Comparison of ENCODE assay signal across 11 cellular contexts in genomic region chr12:98154850-98155249, GRCh38.
A peak's percentile ranks its signal among the peaks of the same experiment; 100 is the strongest.
DNase-seq lines count a peak whose midpoint lies in the region; ATAC-seq, FAIRE-seq and TF ChIP-seq lines count a peak whose summit lies in the region.
"Had no signal": no experiment of that assay in that cellular context is flagged by ENCODE, and none has a peak within 500 bp of the region (broad histone marks: within the 10 kb centered on the region; RNA-seq: fewer than 3 reads in every experiment).

No MANE protein-coding gene starts in this region.

- FAIRE-seq in endometrium (lab: Jason Lieb, UNC) (peak; percentile 51), RCC 7860 (lab: Jason Lieb, UNC) (no peak)
- FAIRE-seq: K562 had no signal

- ATAC-seq in HG02970 (IDR thresholded peaks at IDR 0.05; ENCODE audit: low FRiP score, unreplicated experiment): no peak
- ATAC-seq: K562; stimulated activated effector memory CD8-positive, alpha-beta T cell treated with anti-CD3 and anti-CD28 coated beads, Interleukin-12 subunit alpha, Interleukin-12 subunit beta, amount 100 ng/mL, for 72 hours had no signal

- TF ChIP-seq EP300 in Ishikawa (IDR thresholded peaks at IDR 0.05; ENCODE audit: borderline replicate concordance): no peak

- DNase-seq in NCI-H69 (lab: John Stamatoyannopoulos, UW) (peak; percentile 83), renal cortical epithelial cell (ENCODE audit: low read depth) (peak; percentile 4), amniotic stem cell (lab: John Stamatoyannopoulos, UW) (no peak), RCC 7860 (ENCODE audit: low spot score) (no peak)
- no peak for DNase-seq in stimulated activated CD4-positive, alpha-beta T cell treated with anti-CD3 and anti-CD28 coated beads, Interleukin-4, amount 100 ng/mL, for 1 hour
- DNase-seq: activated T-cell treated with anti-CD3 and anti-CD28 coated beads, Interleukin-2, amount 50 U/mL, for 48 hours had no signal

- peak; percentile 68 for TF ChIP-seq RAD21 in Ishikawa (IDR thresholded peaks at IDR 0.05; ENCODE audit: low read depth)

TF ChIP-seq in Ishikawa, 13 proteins besides CTCF, POLR2A, EP300 and RAD21:
- TF ChIP-seq TAF1 (IDR thresholded peaks at IDR 0.05; ENCODE audit: low read depth) (no peak), TEAD4 (IDR thresholded peaks at IDR 0.05) (no peak), NFIC (IDR thresholded peaks at IDR 0.05) (no peak), YY1 (IDR thresholded peaks at IDR 0.05; ENCODE audit: low read depth) (no peak), CREB1 (IDR thresholded peaks at IDR 0.05; ENCODE audit: low read depth) (no peak)
- TF ChIP-seq, protein P1, sequence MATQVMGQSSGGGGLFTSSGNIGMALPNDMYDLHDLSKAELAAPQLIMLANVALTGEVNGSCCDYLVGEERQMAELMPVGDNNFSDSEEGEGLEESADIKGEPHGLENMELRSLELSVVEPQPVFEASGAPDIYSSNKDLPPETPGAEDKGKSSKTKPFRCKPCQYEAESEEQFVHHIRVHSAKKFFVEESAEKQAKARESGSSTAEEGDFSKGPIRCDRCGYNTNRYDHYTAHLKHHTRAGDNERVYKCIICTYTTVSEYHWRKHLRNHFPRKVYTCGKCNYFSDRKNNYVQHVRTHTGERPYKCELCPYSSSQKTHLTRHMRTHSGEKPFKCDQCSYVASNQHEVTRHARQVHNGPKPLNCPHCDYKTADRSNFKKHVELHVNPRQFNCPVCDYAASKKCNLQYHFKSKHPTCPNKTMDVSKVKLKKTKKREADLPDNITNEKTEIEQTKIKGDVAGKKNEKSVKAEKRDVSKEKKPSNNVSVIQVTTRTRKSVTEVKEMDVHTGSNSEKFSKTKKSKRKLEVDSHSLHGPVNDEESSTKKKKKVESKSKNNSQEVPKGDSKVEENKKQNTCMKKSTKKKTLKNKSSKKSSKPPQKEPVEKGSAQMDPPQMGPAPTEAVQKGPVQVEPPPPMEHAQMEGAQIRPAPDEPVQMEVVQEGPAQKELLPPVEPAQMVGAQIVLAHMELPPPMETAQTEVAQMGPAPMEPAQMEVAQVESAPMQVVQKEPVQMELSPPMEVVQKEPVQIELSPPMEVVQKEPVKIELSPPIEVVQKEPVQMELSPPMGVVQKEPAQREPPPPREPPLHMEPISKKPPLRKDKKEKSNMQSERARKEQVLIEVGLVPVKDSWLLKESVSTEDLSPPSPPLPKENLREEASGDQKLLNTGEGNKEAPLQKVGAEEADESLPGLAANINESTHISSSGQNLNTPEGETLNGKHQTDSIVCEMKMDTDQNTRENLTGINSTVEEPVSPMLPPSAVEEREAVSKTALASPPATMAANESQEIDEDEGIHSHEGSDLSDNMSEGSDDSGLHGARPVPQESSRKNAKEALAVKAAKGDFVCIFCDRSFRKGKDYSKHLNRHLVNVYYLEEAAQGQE (IDR thresholded peaks at IDR 0.05; ENCODE audit: low read depth): no peak
TF ChIP-seq in Ishikawa: peak in this region for 0.

Comparison
In these comparisons a context has a peak if more than half of its experiments do, and no peak if none do; other contexts are left out.
1. DNase-seq: peak in NCI-H69 (single experiment) and renal cortical epithelial cell (single experiment); none in amniotic stem cell (single experiment), stimulated activated CD4-positive, alpha-beta T cell treated with anti-CD3 and anti-CD28 coated beads, Interleukin-4, amount 100 ng/mL, for 1 hour (single experiment) and RCC 7860 (single experiment).